25 cellular contexts compared by ENCODE assay signal in the genomic region with DNA sequence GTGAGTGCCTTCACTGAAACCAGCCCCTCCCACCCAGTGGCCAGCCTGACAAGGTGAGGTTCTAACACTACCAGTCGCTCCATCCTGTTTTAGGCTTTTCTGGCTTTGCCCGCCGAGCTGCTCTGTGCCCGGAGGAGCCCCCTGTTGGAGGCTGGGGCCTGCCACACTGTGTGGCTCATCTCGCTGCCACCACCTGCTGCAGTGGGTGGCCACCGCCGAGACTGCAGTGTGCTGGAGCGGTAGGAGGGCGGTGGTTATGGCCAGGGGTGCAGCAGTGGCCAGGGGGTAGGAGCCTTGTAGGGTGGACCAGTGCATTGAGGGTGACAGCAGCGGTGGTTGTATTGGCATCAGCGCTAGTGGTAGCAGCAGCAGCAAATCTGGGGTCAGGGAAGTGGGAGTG.
"Had no signal": no experiment of that assay in that cellular context is flagged by ENCODE, and none has a peak within 500 bp of the region (broad histone marks: within the 10 kb centered on the region; RNA-seq: fewer than 3 reads in every experiment).

No MANE protein-coding gene starts in this region.

- H3K4me3 ChIP-seq: body of pancreas, heart right ventricle, left lung, lung, sigmoid colon, smooth muscle cell, testis had no signal

- H3K27ac Mint-ChIP-seq: naive B cell; progenitor cell of endocrine pancreas; T-helper 1 cell treated with Interleukin-12 subunit alpha and Interleukin-12 subunit beta and Interleukin-4 antibody, amounts not matched to agents 30 μg/mL and 1 μg/mL, for 36 hours; type B pancreatic cell had no signal

- ATAC-seq: body of pancreas, heart right ventricle, left lung had no signal

- H3K4me2 ChIP-seq: smooth muscle cell had no signal

- H3K9me3 Mint-ChIP-seq: activated T-cell treated with anti-CD3 and anti-CD28 coated beads, Interleukin-2, amount 50 U/mL, for 4 hours; T-helper 1 cell treated with Interleukin-12 subunit alpha and Interleukin-12 subunit beta and Interleukin-4 antibody, amounts not matched to agents 30 μg/mL and 1 μg/mL, for 36 hours; type B pancreatic cell had no signal

- H3K36me3 Mint-ChIP-seq: naive B cell had no signal

- H3K27ac ChIP-seq: body of pancreas, heart right ventricle, left lung, sigmoid colon, testis had no signal

- H3K27me3 ChIP-seq: body of pancreas, left lung, sigmoid colon, testis had no signal

- H3K27me3 Mint-ChIP-seq: progenitor cell of endocrine pancreas, type B pancreatic cell had no signal

- FAIRE-seq: endometrium had no signal

- H3K4me3 Mint-ChIP-seq: activated T-cell treated with anti-CD3 and anti-CD28 coated beads, Interleukin-2, amount 50 U/mL, for 4 hours; naive B cell; T-helper 1 cell treated with Interleukin-12 subunit alpha and Interleukin-12 subunit beta and Interleukin-4 antibody, amounts not matched to agents 30 μg/mL and 1 μg/mL, for 36 hours; type B pancreatic cell had no signal

- DNase-seq: activated CD4-positive, alpha-beta T cell treated with anti-CD3 and anti-CD28 coated beads for 4 hours; activated CD4-positive, alpha-beta T cell treated with anti-CD3 and anti-CD28 coated beads, Interleukin-2, amount 50 U/mL, for 48 hours; activated CD4-positive, CD25-positive, alpha-beta regulatory T cell; activated CD8-positive, alpha-beta memory T cell treated with anti-CD3 and anti-CD28 coated beads, Interleukin-2, amount 50 U/mL, for 48 hours; activated naive CD4-positive, alpha-beta T cell treated with Interleukin-2 at 50 U/mL for 16 hours; activated T-cell treated with anti-CD3 and anti-CD28 coated beads, Interleukin-2, amount 50 U/mL, for 4 hours; anterior cingulate cortex; body of pancreas; erythroblast; foreskin fibroblast; heart right ventricle; left lung; naive B cell; retina; sigmoid colon; stimulated activated CD4-positive, alpha-beta T cell treated with anti-CD3 and anti-CD28 coated beads, Interleukin-15, amount 100 ng/mL, for 24 hours; stimulated activated naive CD4-positive, alpha-beta T cell; T1000; testis had no signal

- H3K4me1 ChIP-seq: body of pancreas, heart right ventricle, left lung, sigmoid colon, testis had no signal

- H3K36me3 ChIP-seq: heart right ventricle, left lung, sigmoid colon had no signal

- H3K9me3 ChIP-seq: body of pancreas, left lung, sigmoid colon, testis had no signal
